Comparison of ENCODE assay signal across 17 cellular contexts in genomic region chr5:133891390-133891789, GRCh38.
DNase-seq lines count a peak whose midpoint lies in the region; ATAC-seq and TF ChIP-seq lines count a peak whose summit lies in the region.
"Had no signal": no experiment of that assay in that cellular context is flagged by ENCODE, and none has a peak within 500 bp of the region (broad histone marks: within the 10 kb centered on the region; RNA-seq: fewer than 3 reads in every experiment).

No MANE protein-coding gene starts in this region.

- H3K27me3 Mint-ChIP-seq in activated T-cell treated with anti-CD3 and anti-CD28 coated beads, Interleukin-2, amount 50 U/mL, for 24 hours, result no peaks in the 10 kb centered on the region
- H3K27me3 Mint-ChIP-seq: CD4-positive, alpha-beta T cell had no signal

- ATAC-seq in GM18870 (IDR thresholded peaks at IDR 0.05; ENCODE audit: unreplicated experiment), result no peak

- peak overlapping the region; percentile 83 for H3K4me2 ChIP-seq in BLaER1

- H4K20me1 ChIP-seq in BLaER1, result no peaks in the 10 kb centered on the region

- H3K27ac Mint-ChIP-seq in activated T-cell treated with anti-CD3 and anti-CD28 coated beads, Interleukin-2, amount 50 U/mL, for 24 hours, result no peak overlapping the region
- H3K27ac Mint-ChIP-seq: CD4-positive, alpha-beta T cell had no signal

- H3K4me1 Mint-ChIP-seq in activated T-cell treated with anti-CD3 and anti-CD28 coated beads, Interleukin-2, amount 50 U/mL, for 24 hours (ENCODE audit: low read depth), result peaks cover 2% of the 10 kb centered on the region

- 80 to 83% methylated on average over 5 of the region's 5 CpGs for WGBS in sigmoid colon, 2 donors

- no peaks in the 10 kb centered on the region for H3K27me3 ChIP-seq in BLaER1
- no peaks in the 10 kb centered on the region for H3K27me3 ChIP-seq in sigmoid colon

- TF ChIP-seq EP300 in sigmoid colon (IDR thresholded peaks at IDR 0.05), result no peak

- no peaks in the 10 kb centered on the region for H3K9me3 Mint-ChIP-seq in activated T-cell treated with anti-CD3 and anti-CD28 coated beads, Interleukin-2, amount 50 U/mL, for 24 hours
- H3K9me3 Mint-ChIP-seq: CD4-positive, alpha-beta T cell had no signal

- no peak for TF ChIP-seq POLR2A in sigmoid colon (IDR thresholded peaks at IDR 0.05)

- H3K4me3 ChIP-seq in BLaER1 (no peak overlapping the region), sigmoid colon (no peak overlapping the region)
- H3K4me3 ChIP-seq: HAP-1 had no signal

- H3K4me3 Mint-ChIP-seq in activated T-cell treated with anti-CD3 and anti-CD28 coated beads, Interleukin-2, amount 50 U/mL, for 24 hours, result no peak overlapping the region
- H3K4me3 Mint-ChIP-seq: CD4-positive, alpha-beta T cell had no signal

- H3K4me1 ChIP-seq in BLaER1, result peaks cover 100% of the 10 kb centered on the region
- H3K4me1 ChIP-seq in sigmoid colon, result no peaks in the 10 kb centered on the region
- H3K4me1 ChIP-seq: HAP-1 had no signal

- no peaks in the 10 kb centered on the region for H3K36me3 ChIP-seq in BLaER1
- no peaks in the 10 kb centered on the region for H3K36me3 ChIP-seq in sigmoid colon
- H3K36me3 ChIP-seq: HAP-1 had no signal

- H3K9ac ChIP-seq in BLaER1, result peak overlapping the region; percentile 33; the same call in 1 of the 2 replicates

- intact Hi-C loops in sigmoid colon (cut with DNase I), result no loop called here

- H3K9me3 ChIP-seq in BLaER1 (no peaks in the 10 kb centered on the region), sigmoid colon (no peaks in the 10 kb centered on the region)
- H3K9me3 ChIP-seq: HAP-1 had no signal

- no peaks in the 10 kb centered on the region for H3K36me3 Mint-ChIP-seq in activated T-cell treated with anti-CD3 and anti-CD28 coated beads, Interleukin-2, amount 50 U/mL, for 24 hours (ENCODE audit: low read depth)

- H3K27ac ChIP-seq in BLaER1 (peak overlapping the region; percentile 67), sigmoid colon (no peak overlapping the region)

- TF ChIP-seq CTCF in sigmoid colon (IDR thresholded peaks at IDR 0.05), result no peak

- DNase-seq in RPMI8226 (peak; percentile 82), inferior parietal cortex (ENCODE audit: extremely low spot score) (peak; percentile 43), sigmoid colon (peak; percentile 34), DMS153 treated with DMSO at 0.1 percent for 48 hours (lab: John Stamatoyannopoulos, UW; ENCODE audit: unreplicated experiment) (no peak), NCI-H226 (no peak)
- DNase-seq in activated T-cell treated with anti-CD3 and anti-CD28 coated beads, Interleukin-2, amount 50 U/mL, for 24 hours, result no peak
- DNase-seq: 8988T; AML-193; C1 segment of cervical spinal cord; CD4-positive, alpha-beta T cell; DMS153; DND-41; GDM1; IMR-90 had no signal

Comparison
In these comparisons a context has a peak if more than half of its experiments do, and no peak if none do; other contexts are left out.
1. DNase-seq: peak in RPMI8226 (single experiment), inferior parietal cortex (single experiment) and sigmoid colon (single experiment); none in DMS153 treated with DMSO at 0.1 percent for 48 hours (single experiment), activated T-cell treated with anti-CD3 and anti-CD28 coated beads, Interleukin-2, amount 50 U/mL, for 24 hours (single experiment) and NCI-H226 (single experiment).